Comparison of ENCODE assay signal across 8 cellular contexts in the genomic region with DNA sequence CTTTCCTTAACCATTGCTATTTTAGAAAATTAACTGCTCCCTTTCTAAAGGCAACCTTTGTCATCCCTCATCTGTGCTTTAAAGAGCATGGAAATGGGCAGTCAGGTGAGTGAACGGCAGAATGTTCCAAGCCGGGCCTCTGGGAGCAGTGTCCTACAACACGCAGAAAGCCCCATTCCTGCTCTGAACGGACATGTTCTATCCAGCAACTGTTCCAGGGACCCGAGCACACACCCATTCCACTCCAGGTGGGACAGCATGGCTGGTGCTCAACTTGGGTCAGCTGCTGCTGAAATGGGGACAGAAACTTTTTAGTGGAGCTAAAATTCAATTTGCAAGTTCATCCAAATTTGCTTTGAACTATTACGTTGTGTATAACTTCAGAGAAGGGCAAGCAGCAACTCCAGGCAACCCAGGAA. TPM values are rescaled to one million over a fixed set of nuclear protein-coding genes. Genes with fewer than 3 reads are reported as not detected.
DNase-seq lines count a peak whose midpoint lies in the region; ATAC-seq, FAIRE-seq and TF ChIP-seq lines count a peak whose summit lies in the region.

No MANE protein-coding gene starts in this region.

- FAIRE-seq in small intestine (lab: Jason Lieb, UNC) = no peak

- H3K79me2 ChIP-seq in OCI-LY3 (ENCODE audit: low read length) = peaks cover 14% of the 10 kb centered on the region

- peak overlapping the region; percentile 84 for H3K4me2 ChIP-seq in OCI-LY3 (ENCODE audit: low read length)

- H4K20me1 ChIP-seq in OCI-LY3 (ENCODE audit: insufficient read depth, low read length) = no peaks in the 10 kb centered on the region

- peaks cover 47% of the 10 kb centered on the region for H3K36me3 ChIP-seq in OCI-LY3 (replicated peaks; ENCODE audit: low read depth, low read length)
- peaks cover 0 to 65% (median 23%) of the 10 kb centered on the region in 9 donors for H3K36me3 ChIP-seq in heart right ventricle
- peaks cover 13 to 15% of the 10 kb centered on the region in 2 donors for H3K36me3 ChIP-seq in small intestine (ENCODE audit: control insufficient read depth in 2 of 2, insufficient read depth in 2 of 2, low read length in 2 of 2)

- H3K27me3 ChIP-seq in OCI-LY3 (ENCODE audit: low read depth, low read length) (no peaks in the 10 kb centered on the region), heart right ventricle (no peaks in the 10 kb centered on the region), small intestine (ENCODE audit: control insufficient read depth in 2 of 2, insufficient read depth in 2 of 2, low read length in 2 of 2) (no peaks in the 10 kb centered on the region)

- H3K9ac ChIP-seq in OCI-LY3 (ENCODE audit: low read length) = peak overlapping the region; percentile 40

- no peak for TF ChIP-seq CTCF in OCI-LY3 (IDR thresholded peaks at IDR 0.05; ENCODE audit: low read depth, low read length)
- no peak for TF ChIP-seq CTCF in heart right ventricle (IDR thresholded peaks at IDR 0.05)

- H3K4me1 ChIP-seq in OCI-LY3 (ENCODE audit: low read length) = peaks cover 33% of the 10 kb centered on the region
- peaks cover 7 to 36% (median 17%) of the 10 kb centered on the region in 9 donors for H3K4me1 ChIP-seq in heart right ventricle
- peaks cover 3 to 4% of the 10 kb centered on the region in 2 donors for H3K4me1 ChIP-seq in small intestine (ENCODE audit: control insufficient read depth in 2 of 2, insufficient read depth in 1 of 2, low read depth in 1 of 2, low read length in 1 of 2)

- no peak overlapping the region for H2AFZ ChIP-seq in OCI-LY3 (ENCODE audit: low read depth, low read length)

- intact Hi-C loops in heart right ventricle (cut with DNase I) = loop anchor here (1.0 to 10.0 kb wide), 6 partner anchors 38 to 111 kb away; a partner anchor contains a TSS

- WGBS in heart right ventricle, 2 donors = 4 to 5% methylated on average over 6 of the region's 6 CpGs
- 7 to 14% (median 10%) methylated on average over 6 of the region's 6 CpGs for WGBS in small intestine, 3 donors

- ATAC-seq in heart right ventricle (peak; percentile 23 to 71 (median 61)), GM21447 (IDR thresholded peaks at IDR 0.05; ENCODE audit: unreplicated experiment) (no peak), GM21723 (IDR thresholded peaks at IDR 0.05; ENCODE audit: unreplicated experiment) (no peak), HG02852 (IDR thresholded peaks at IDR 0.05; ENCODE audit: unreplicated experiment) (no peak)

- H3K9me3 ChIP-seq in OCI-LY3 (ENCODE audit: insufficient read depth, low read length) (no peaks in the 10 kb centered on the region), heart right ventricle (no peaks in the 10 kb centered on the region), small intestine (ENCODE audit: control insufficient read depth, low read depth) (no peaks in the 10 kb centered on the region)

- DNase-seq in DMS79 treated with DMSO at 0.1 percent for 48 hours (lab: John Stamatoyannopoulos, UW) = peak; percentile 30
- DNase-seq in DMS79 (lab: John Stamatoyannopoulos, UW) = no peak
- DNase-seq in heart right ventricle = no peak
- peak; percentile 28 for DNase-seq in small intestine

- peak overlapping the region; percentile 64 for H3K4me3 ChIP-seq in OCI-LY3 (ENCODE audit: low read length)
- no peak overlapping the region for H3K4me3 ChIP-seq in heart right ventricle
- H3K4me3 ChIP-seq in small intestine (ENCODE audit: low read depth in 1 of 2, low read length in 2 of 2) = no peak overlapping the region

- H3K27ac ChIP-seq in OCI-LY3 (ENCODE audit: low read length) = peak overlapping the region; percentile 78
- H3K27ac ChIP-seq in heart right ventricle = no peak overlapping the region
- H3K27ac ChIP-seq in small intestine (ENCODE audit: low read depth in 1 of 2, low read length in 1 of 2) = no peak overlapping the region

RNA-seq across cellular contexts. Expression of a gene that starts 26.7 kb away (rescaled TPM):
- 10 to 100 TPM; 31.4 to 44.6 (median 37.6) TPM for total RNA-seq in heart right ventricle
- polyA plus RNA-seq in heart right ventricle (10 to 100 TPM; 16.0 to 21.9 TPM), small intestine (10 to 100 TPM; 11.6 to 19.2 (median 12.3) TPM)

RNA-seq across cellular contexts. Expression of a gene that starts 38.0 kb away (rescaled TPM):
- total RNA-seq in heart right ventricle = 1 to 10 TPM; 3.5 to 8.3 (median 6.5) TPM
- polyA plus RNA-seq in heart right ventricle = 1 to 10 TPM; 2.5 to 3.4 TPM
- polyA plus RNA-seq in small intestine = 1 to 10 TPM; 4.5 to 5.7 (median 4.7) TPM

RNA-seq across cellular contexts. Expression of a gene that starts 38.3 kb away (rescaled TPM):
- 10 to 100 TPM; 13.7 to 19.9 (median 16.7) TPM for total RNA-seq in heart right ventricle
- polyA plus RNA-seq in heart right ventricle (10 to 100 TPM in 1 of 2 donors, 1 to 10 TPM in 1; 7.0 to 10.2 TPM), small intestine (10 to 100 TPM; 14.3 to 17.6 (median 16.5) TPM)

RNA-seq across cellular contexts. Expression of a gene that starts 52.9 kb away (rescaled TPM):
- 1 to 10 TPM in 4 of 10 donors, under 1 TPM in 6; 0.19 to 3.6 (median 0.62) TPM for total RNA-seq in heart right ventricle
- 1 to 10 TPM; 2.3 to 8.3 TPM for polyA plus RNA-seq in heart right ventricle
- 1 to 10 TPM in 2 of 3 donors, under 1 TPM in 1; 0.22 to 2.0 (median 1.6) TPM for polyA plus RNA-seq in small intestine

Comparison
In these comparisons a context has a peak if more than half of its experiments do, and no peak if none do; other contexts are left out.
1. DNase-seq: peak in DMS79 treated with DMSO at 0.1 percent for 48 hours (single experiment) and small intestine (single experiment); none in DMS79 (single experiment) and heart right ventricle (0 of 2).
2. ATAC-seq: peak in heart right ventricle (8 of 8); none in GM21447 (single experiment), GM21723 (single experiment) and HG02852 (single experiment).